9 cellular contexts compared by ENCODE assay signal in genomic region chr2:169107645-169108044, GRCh38. TPM values are rescaled to one million over a fixed set of nuclear protein-coding genes. Genes with fewer than 3 reads are reported as not detected.
DNase-seq lines count a peak whose midpoint lies in the region; ATAC-seq and TF ChIP-seq lines count a peak whose summit lies in the region.
"Had no signal": no experiment of that assay in that cellular context is flagged by ENCODE, and none has a peak within 500 bp of the region (broad histone marks: within the 10 kb centered on the region; RNA-seq: fewer than 3 reads in every experiment).

No MANE protein-coding gene starts in this region.

- no peaks in the 10 kb centered on the region for H3K79me2 ChIP-seq in PC-3 (ENCODE audit: low read length)
- H3K79me2 ChIP-seq in trophoblast cell (ENCODE audit: control insufficient read depth, insufficient read depth, low read length, poor library complexity) = no peaks in the 10 kb centered on the region

- whole genome bisulfite sequencing in trophoblast cell (ENCODE audit: extremely low coverage, insufficient coverage, insufficient read length) = no CpG with 5 or more reads among the region's 2 CpGs

- TF ChIP-seq CTCF in PC-3 (conservative IDR thresholded peaks at IDR 0.05; ENCODE audit: low read depth, low read length) = no peak

- no peaks in the 10 kb centered on the region for H3K9me2 ChIP-seq in PC-3 (replicated peaks; ENCODE audit: low read length)

- H3K27me3 Mint-ChIP-seq in activated naive CD8-positive, alpha-beta T cell = peaks cover 1% of the 10 kb centered on the region
- peaks cover 3% of the 10 kb centered on the region for H3K27me3 Mint-ChIP-seq in activated naive CD8-positive, alpha-beta T cell treated with anti-CD3 and anti-CD28 coated beads for 36 hours
- H3K27me3 Mint-ChIP-seq in stimulated activated naive CD8-positive, alpha-beta T cell treated with anti-CD3 and anti-CD28 coated beads, Interleukin-15, amount 100 ng/mL, for 72 hours = peaks cover 13% of the 10 kb centered on the region

- no peak overlapping the region for H2BK120ac ChIP-seq in trophoblast cell (ENCODE audit: insufficient read depth, low read length, poor library complexity)

- H3K4me3 ChIP-seq in PC-3 (ENCODE audit: low read length) = no peak overlapping the region
- no peak overlapping the region for H3K4me3 ChIP-seq in trophoblast cell (ENCODE audit: low read depth, low read length)

- H3K27ac ChIP-seq in PC-3 (ENCODE audit: low read length) (no peak overlapping the region), trophoblast cell (ENCODE audit: low read depth, low read length) (no peak overlapping the region)

- H3K9me3 Mint-ChIP-seq in activated naive CD8-positive, alpha-beta T cell (ENCODE audit: low read depth) = no peaks in the 10 kb centered on the region
- no peaks in the 10 kb centered on the region for H3K9me3 Mint-ChIP-seq in activated naive CD8-positive, alpha-beta T cell treated with anti-CD3 and anti-CD28 coated beads for 36 hours
- H3K9me3 Mint-ChIP-seq in stimulated activated naive CD8-positive, alpha-beta T cell treated with anti-CD3 and anti-CD28 coated beads, Interleukin-15, amount 100 ng/mL, for 72 hours = no peaks in the 10 kb centered on the region
- H3K9me3 Mint-ChIP-seq: IgD-negative memory B cell had no signal

- H2AK5ac ChIP-seq in trophoblast cell (ENCODE audit: low read length) = no peak overlapping the region

- H3K23ac ChIP-seq in trophoblast cell (ENCODE audit: low read length) = no peak overlapping the region

- H4K8ac ChIP-seq in trophoblast cell (ENCODE audit: low read depth, low read length) = no peak overlapping the region

- POLR2A ChIA-PET in PC-3 (lab: Charles Lee; ENCODE audit: unreplicated experiment) = interaction anchor here (0.6 kb wide), 1 partner anchor 404 kb away, joined by 4 read pairs; no protein-coding TSS in a partner anchor

- ATAC-seq in HG02884 (IDR thresholded peaks at IDR 0.05; ENCODE audit: unreplicated experiment) (peak; percentile 73), PC-3 (no peak)
- ATAC-seq in stimulated activated naive CD8-positive, alpha-beta T cell treated with anti-CD3 and anti-CD28 coated beads, Interleukin-15, amount 100 ng/mL, for 72 hours = peak; percentile 92

- no peaks in the 10 kb centered on the region for H3K36me3 Mint-ChIP-seq in activated naive CD8-positive, alpha-beta T cell
- H3K36me3 Mint-ChIP-seq in activated naive CD8-positive, alpha-beta T cell treated with anti-CD3 and anti-CD28 coated beads for 36 hours = no peaks in the 10 kb centered on the region
- H3K36me3 Mint-ChIP-seq: IgD-negative memory B cell had no signal

- H3K9me3 ChIP-seq in PC-3 (ENCODE audit: low read length) (no peaks in the 10 kb centered on the region), trophoblast cell (ENCODE audit: insufficient read depth, low read depth, low read length) (peaks cover 2% of the 10 kb centered on the region)

- no peak overlapping the region for H2BK5ac ChIP-seq in trophoblast cell (ENCODE audit: low read depth, low read length, poor library complexity)

- H3K4me1 Mint-ChIP-seq in activated naive CD8-positive, alpha-beta T cell (ENCODE audit: low read depth) = peaks cover 47% of the 10 kb centered on the region
- peaks cover 42% of the 10 kb centered on the region for H3K4me1 Mint-ChIP-seq in activated naive CD8-positive, alpha-beta T cell treated with anti-CD3 and anti-CD28 coated beads for 36 hours
- peaks cover 51% of the 10 kb centered on the region for H3K4me1 Mint-ChIP-seq in stimulated activated naive CD8-positive, alpha-beta T cell treated with anti-CD3 and anti-CD28 coated beads, Interleukin-15, amount 100 ng/mL, for 72 hours

- H2AFZ ChIP-seq in PC-3 (ENCODE audit: low read length) = no peak overlapping the region
- no peak overlapping the region for H2AFZ ChIP-seq in trophoblast cell (ENCODE audit: insufficient read depth, low read length, poor library complexity)

- no peaks in the 10 kb centered on the region for H3K79me1 ChIP-seq in trophoblast cell (ENCODE audit: low read length)

- H3K4me1 ChIP-seq in PC-3 (ENCODE audit: insufficient read depth, low read length) = peaks cover 13% of the 10 kb centered on the region; the same call in 1 of the 2 replicates
- peaks cover 0 to 4% of the 10 kb centered on the region in 2 experiments for H3K4me1 ChIP-seq in trophoblast cell (ENCODE audit: control insufficient read depth in 1 of 2, insufficient read depth in 2 of 2, low read length in 2 of 2)

- intact Hi-C loops in PC-3 (cut with micrococcal nuclease) = loop anchor here (2.0 kb wide), 3 partner anchors 25 to 113 kb away; no protein-coding TSS in a partner anchor

- no peak overlapping the region for H3K27ac Mint-ChIP-seq in activated naive CD8-positive, alpha-beta T cell
- no peak overlapping the region for H3K27ac Mint-ChIP-seq in activated naive CD8-positive, alpha-beta T cell treated with anti-CD3 and anti-CD28 coated beads for 36 hours
- H3K27ac Mint-ChIP-seq in stimulated activated naive CD8-positive, alpha-beta T cell treated with anti-CD3 and anti-CD28 coated beads, Interleukin-15, amount 100 ng/mL, for 72 hours = peak overlapping the region; percentile 44 to 72
- H3K27ac Mint-ChIP-seq: IgD-negative memory B cell had no signal

- no peaks in the 10 kb centered on the region for H3K27me3 ChIP-seq in PC-3 (ENCODE audit: low read length)
- H3K27me3 ChIP-seq in trophoblast cell (ENCODE audit: insufficient read depth, low read length) = no peaks in the 10 kb centered on the region

- no peak overlapping the region for H3K14ac ChIP-seq in trophoblast cell (ENCODE audit: low read length)

- H3K9ac ChIP-seq in PC-3 (ENCODE audit: low read length) (no peak overlapping the region), trophoblast cell (ENCODE audit: low read length) (no peak overlapping the region)

- no TSS peak for BruUV-seq in PC-3 (replicated peaks; lab: Mats Ljungman, UMichigan)

- DNase-seq in activated naive CD8-positive, alpha-beta T cell treated with anti-CD3 and anti-CD28 coated beads for 36 hours = no peak
- peak; percentile 53 for DNase-seq in PC-3
- peak; percentile 27 to 43 for DNase-seq in stimulated activated naive CD8-positive, alpha-beta T cell treated with anti-CD3 and anti-CD28 coated beads, Interleukin-15, amount 100 ng/mL, for 72 hours
- no peak for DNase-seq in NCI-H1694 treated with DMSO at 0.1 percent for 48 hours (lab: John Stamatoyannopoulos, UW)
- no peak for DNase-seq in anterior cingulate cortex (lab: John Stamatoyannopoulos, UW)
- no peak for DNase-seq in trophoblast cell

- peak overlapping the region; percentile 9 for H3K4me3 Mint-ChIP-seq in activated naive CD8-positive, alpha-beta T cell
- H3K4me3 Mint-ChIP-seq in activated naive CD8-positive, alpha-beta T cell treated with anti-CD3 and anti-CD28 coated beads for 36 hours = no peak overlapping the region
- H3K4me3 Mint-ChIP-seq in stimulated activated naive CD8-positive, alpha-beta T cell treated with anti-CD3 and anti-CD28 coated beads, Interleukin-15, amount 100 ng/mL, for 72 hours = peak overlapping the region in 1 of 2 donors; percentile 13
- H3K4me3 Mint-ChIP-seq: IgD-negative memory B cell had no signal

- no peak overlapping the region for H3K18ac ChIP-seq in trophoblast cell (ENCODE audit: low read length)

- no peak overlapping the region for H2BK12ac ChIP-seq in trophoblast cell (ENCODE audit: low read length)

- H4K12ac ChIP-seq in trophoblast cell (ENCODE audit: low read depth, low read length) = no peak overlapping the region

- H3K36me3 ChIP-seq in PC-3 (ENCODE audit: low read depth, low read length) (no peaks in the 10 kb centered on the region), trophoblast cell (ENCODE audit: control insufficient read depth in 1 of 2, insufficient read depth in 2 of 2, low read length in 2 of 2) (no peaks in the 10 kb centered on the region)

- CTCF ChIA-PET in PC-3 (lab: Charles Lee) = interaction anchor here (0.7 kb wide), 1 partner anchor 23 kb away, joined by 3 read pairs; no protein-coding TSS in a partner anchor

- no peak overlapping the region for H3K4ac ChIP-seq in trophoblast cell (ENCODE audit: low read depth, low read length)

- H4K20me1 ChIP-seq in PC-3 (ENCODE audit: low read length) = no peaks in the 10 kb centered on the region

- no peak overlapping the region for H4K91ac ChIP-seq in trophoblast cell (ENCODE audit: low read depth, low read length)

- H3F3A ChIP-seq in PC-3 (ENCODE audit: low read length, unreplicated experiment) = no peaks in the 10 kb centered on the region

- H3K4me2 ChIP-seq in PC-3 (ENCODE audit: low read length) (no peak overlapping the region), trophoblast cell (ENCODE audit: low read length) (no peak overlapping the region)

RNA-seq across cellular contexts. Expression of gene DHRS9, which starts 38.3 kb away (rescaled TPM):
- total RNA-seq in activated naive CD8-positive, alpha-beta T cell treated with anti-CD3 and anti-CD28 coated beads for 36 hours = not detected
- 0.22 TPM in 1 of 2 replicates, not detected in the other for total RNA-seq in PC-3 (2014; rRNA removed)
- 1.3 and 1.7 TPM in 2 replicates for polyA plus RNA-seq in trophoblast cell (2013)

Comparison
In these comparisons a context has a peak if more than half of its experiments do, and no peak if none do; other contexts are left out.
1. H3K27ac Mint-ChIP-seq: peak in stimulated activated naive CD8-positive, alpha-beta T cell treated with anti-CD3 and anti-CD28 coated beads, Interleukin-15, amount 100 ng/mL, for 72 hours (2 of 2); none in activated naive CD8-positive, alpha-beta T cell (single experiment) and activated naive CD8-positive, alpha-beta T cell treated with anti-CD3 and anti-CD28 coated beads for 36 hours (single experiment).
2. DNase-seq: peak in PC-3 (single experiment) and stimulated activated naive CD8-positive, alpha-beta T cell treated with anti-CD3 and anti-CD28 coated beads, Interleukin-15, amount 100 ng/mL, for 72 hours (2 of 2); none in activated naive CD8-positive, alpha-beta T cell treated with anti-CD3 and anti-CD28 coated beads for 36 hours (single experiment), NCI-H1694 treated with DMSO at 0.1 percent for 48 hours (single experiment), anterior cingulate cortex (0 of 58) and trophoblast cell (0 of 2).